In the genomic region with DNA sequence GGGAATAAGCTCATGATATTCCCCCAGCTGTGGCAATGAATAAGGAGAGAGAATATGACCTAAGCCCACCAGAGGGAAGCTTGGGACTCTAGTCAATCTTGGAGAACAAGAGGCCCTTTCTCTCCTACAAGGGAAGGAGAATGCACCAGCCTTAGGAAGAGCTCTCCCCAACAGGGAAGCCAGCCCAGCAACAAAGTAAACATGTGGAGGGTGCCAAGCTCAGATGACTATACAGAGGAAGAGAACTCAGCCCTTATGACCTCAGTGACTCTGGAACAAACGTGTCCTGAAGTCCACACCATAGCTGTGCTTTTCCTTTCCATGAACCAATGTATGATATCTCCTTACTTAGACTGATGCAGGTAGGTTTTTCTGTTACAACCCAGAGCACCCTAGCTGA, we compare ENCODE assay signal across 19 cellular contexts.
DNase-seq lines count a peak whose midpoint lies in the region; ATAC-seq and TF ChIP-seq lines count a peak whose summit lies in the region.
"Had no signal": no experiment of that assay in that cellular context is flagged by ENCODE, and none has a peak within 500 bp of the region (broad histone marks: within the 10 kb centered on the region; RNA-seq: fewer than 3 reads in every experiment).

No MANE protein-coding gene starts in this region.

- no peak for TF ChIP-seq CTCF in MM.1S (IDR thresholded peaks at IDR 0.05; ENCODE audit: low read length)

- intact Hi-C loops in left ventricle myocardium superior (cut with micrococcal nuclease) = no loop called here
- intact Hi-C loops in cardiac septum (cut with DNase I) = no loop called here

- no peak overlapping the region for H3K4me2 ChIP-seq in MM.1S (ENCODE audit: low read depth, low read length)

- no peaks in the 10 kb centered on the region for H3K9me2 ChIP-seq in MM.1S (replicated peaks; ENCODE audit: insufficient read depth, low read length)

- H3K4me1 ChIP-seq in MM.1S (ENCODE audit: low read length) = no peaks in the 10 kb centered on the region
- H3K4me1 ChIP-seq: SJCRH30 had no signal

- no peak overlapping the region for H3K4me3 ChIP-seq in MM.1S (ENCODE audit: low read length)
- H3K4me3 ChIP-seq: SJCRH30 had no signal

- peak; percentile 29 for ATAC-seq in left ventricle myocardium superior

- no peaks in the 10 kb centered on the region for H3K36me3 ChIP-seq in MM.1S (replicated peaks; ENCODE audit: insufficient read depth, low read length)
- H3K36me3 ChIP-seq: SJCRH30 had no signal

- no peaks in the 10 kb centered on the region for H4K20me1 ChIP-seq in MM.1S (ENCODE audit: insufficient read depth, low read length)

- no peak overlapping the region for H2AFZ ChIP-seq in MM.1S (ENCODE audit: low read length)

- H3K9ac ChIP-seq in MM.1S (ENCODE audit: low read length) = no peak overlapping the region

- DNase-seq in left ventricle myocardium superior = no peak
- DNase-seq in cardiac septum (ENCODE audit: low spot score) = no peak
- peak; percentile 52 for DNase-seq in RPMI7951 (ENCODE audit: low read depth)
- peak; percentile 23 for DNase-seq in islet precursor cell
- no peak for DNase-seq in NCI-H748 (lab: John Stamatoyannopoulos, UW; ENCODE audit: unreplicated experiment)
- no peak for DNase-seq in MM.1S
- no peak for DNase-seq in OCI-M2 (lab: John Stamatoyannopoulos, UW; ENCODE audit: unreplicated experiment)
- no peak for DNase-seq in NCI-H510A (lab: John Stamatoyannopoulos, UW)
- DNase-seq: 8988T, COR-L47, GDM1, KBM-7, NCI-H1048, NCI-H1436, NCI-H2029 treated with DMSO at 0.1 percent for 48 hours, NCI-H2171, NCI-H82, OCI-M1, SJCRH30 had no signal

- no peaks in the 10 kb centered on the region for H3K79me2 ChIP-seq in MM.1S (ENCODE audit: low read length)

- H3F3A ChIP-seq in MM.1S (ENCODE audit: insufficient read depth, low read length) = no peaks in the 10 kb centered on the region

- no peaks in the 10 kb centered on the region for H3K9me3 ChIP-seq in MM.1S (replicated peaks; ENCODE audit: insufficient read depth, low read length)
- H3K9me3 ChIP-seq: SJCRH30 had no signal

- H3K27ac ChIP-seq in MM.1S (ENCODE audit: low read length) = no peak overlapping the region
- H3K27ac ChIP-seq: SJCRH30 had no signal

- H3K27me3 ChIP-seq in MM.1S (replicated peaks; ENCODE audit: insufficient read depth, low read length) = peaks cover 9% of the 10 kb centered on the region
- H3K27me3 ChIP-seq: SJCRH30 had no signal

Comparison
In these comparisons a context has a peak if more than half of its experiments do, and no peak if none do; other contexts are left out.
1. DNase-seq: peak in RPMI7951 (single experiment) and islet precursor cell (single experiment); none in left ventricle myocardium superior (single experiment), cardiac septum (single experiment), NCI-H748 (single experiment), MM.1S (single experiment), OCI-M2 (single experiment) and NCI-H510A (single experiment).